9 cellular contexts compared by ENCODE assay signal in the genomic region with DNA sequence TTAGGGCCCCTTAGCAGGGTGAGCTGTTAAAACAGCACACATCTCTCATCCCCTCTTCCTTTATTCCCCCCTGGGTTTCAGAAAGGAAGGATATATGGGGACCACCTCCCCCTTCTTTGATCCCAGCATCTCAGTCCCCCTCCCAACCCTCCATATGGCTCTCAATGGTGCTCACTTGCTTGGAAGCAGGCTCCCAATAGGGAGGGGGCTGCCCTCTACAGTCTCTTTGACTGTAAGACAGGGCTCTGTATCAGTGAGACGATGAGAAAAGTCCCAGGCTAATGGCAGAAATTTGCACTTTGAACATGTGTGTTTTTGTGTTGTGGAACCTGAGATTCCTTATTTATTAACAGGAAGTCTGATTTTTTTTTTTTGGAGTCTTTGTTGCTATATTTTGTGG.
A peak's percentile ranks its signal among the peaks of the same experiment; 100 is the strongest.
DNase-seq lines count a peak whose midpoint lies in the region; ATAC-seq and TF ChIP-seq lines count a peak whose summit lies in the region.
"Had no signal": no experiment of that assay in that cellular context is flagged by ENCODE, and none has a peak within 500 bp of the region (broad histone marks: within the 10 kb centered on the region; RNA-seq: fewer than 3 reads in every experiment).

No MANE protein-coding gene starts in this region.

- TF ChIP-seq CTCF in OCI-LY3 (IDR thresholded peaks at IDR 0.05; ENCODE audit: low read depth, low read length) = peak; percentile 39
- TF ChIP-seq CTCF in fibroblast of mammary gland (conservative IDR thresholded peaks at IDR 0.05; ENCODE audit: control insufficient read depth, insufficient read depth, low read depth, low read length) = peak; percentile 8

- no peak overlapping the region for H2AFZ ChIP-seq in OCI-LY3 (ENCODE audit: low read depth, low read length)

- no peaks in the 10 kb centered on the region for H3K4me1 ChIP-seq in OCI-LY3 (ENCODE audit: low read length)
- H3K4me1 ChIP-seq: A549 had no signal

- peaks cover 73% of the 10 kb centered on the region for H3K36me3 ChIP-seq in OCI-LY3 (replicated peaks; ENCODE audit: low read depth, low read length)

- DNase-seq in activated CD4-positive, CD25-positive, alpha-beta regulatory T cell treated with anti-CD3 and anti-CD28 coated beads, Interleukin-2, amount 50 U/mL, for 72 hours = no peak
- no peak for DNase-seq in fibroblast of mammary gland (ENCODE audit: low read depth)
- DNase-seq in putamen (ENCODE audit: low spot score) = peak; percentile 29
- no peak for DNase-seq in OCI-M1 (lab: John Stamatoyannopoulos, UW)
- no peak for DNase-seq in activated CD4-positive, CD25-positive, alpha-beta regulatory T cell (lab: John Stamatoyannopoulos, UW)

- peak; percentile 67 to 70 for ATAC-seq in activated CD4-positive, CD25-positive, alpha-beta regulatory T cell treated with anti-CD3 and anti-CD28 coated beads, Interleukin-2, amount 50 U/mL, for 24 hours
- no peak for ATAC-seq in GM21367 (IDR thresholded peaks at IDR 0.05; ENCODE audit: unreplicated experiment)

- no peak overlapping the region for H3K27ac ChIP-seq in OCI-LY3 (ENCODE audit: low read length)
- H3K27ac ChIP-seq: A549 had no signal

- H3K79me2 ChIP-seq in OCI-LY3 (ENCODE audit: low read length) = no peaks in the 10 kb centered on the region

- no peaks in the 10 kb centered on the region for H3K9me3 ChIP-seq in OCI-LY3 (ENCODE audit: insufficient read depth, low read length)
- H3K9me3 ChIP-seq: A549 had no signal

- H4K20me1 ChIP-seq in OCI-LY3 (ENCODE audit: insufficient read depth, low read length) = no peaks in the 10 kb centered on the region

- H3K4me2 ChIP-seq in OCI-LY3 (ENCODE audit: low read length) = no peak overlapping the region
- H3K4me2 ChIP-seq: A549 had no signal

- no peak overlapping the region for H3K9ac ChIP-seq in OCI-LY3 (ENCODE audit: low read length)

- H3K27me3 ChIP-seq in OCI-LY3 (ENCODE audit: low read depth, low read length) = no peaks in the 10 kb centered on the region

- H3K4me3 ChIP-seq in OCI-LY3 (ENCODE audit: low read length) = no peak overlapping the region
- H3K4me3 ChIP-seq in fibroblast of mammary gland (ENCODE audit: control insufficient read depth, low read depth, low read length) = no peak overlapping the region
- H3K4me3 ChIP-seq: A549 had no signal
